In genomic region chr14:63212209-63212608, GRCh38 we compare ENCODE assay signal across 2 cellular contexts.
TF ChIP-seq lines count a peak whose summit lies in the region.

No MANE protein-coding gene starts in this region.

TF ChIP-seq in IMR-90, 13 proteins besides CTCF, POLR2A, EP300 and RAD21:
- no peak for TF ChIP-seq SMC3 (IDR thresholded peaks at IDR 0.05; ENCODE audit: low read depth, low read length)
- TF ChIP-seq RCOR1 (IDR thresholded peaks at IDR 0.05; ENCODE audit: insufficient replicate concordance, low read length) = no peak
- TF ChIP-seq CEBPB (IDR thresholded peaks at IDR 0.05; ENCODE audit: low read depth, low read length) = no peak
- TF ChIP-seq CHD1 (IDR thresholded peaks at IDR 0.05; ENCODE audit: low read depth, low read length) = no peak
- TF ChIP-seq MXI1 (IDR thresholded peaks at IDR 0.05; ENCODE audit: borderline replicate concordance, low read depth, low read length) = no peak
- TF ChIP-seq BHLHE40 (IDR thresholded peaks at IDR 0.05; ENCODE audit: low read depth, low read length) = no peak
- TF ChIP-seq ELK1 (IDR thresholded peaks at IDR 0.05; ENCODE audit: borderline replicate concordance, low read depth, low read length) = no peak
- no peak for TF ChIP-seq MAZ (IDR thresholded peaks at IDR 0.05; ENCODE audit: borderline replicate concordance, low read depth, low read length)
- no peak for TF ChIP-seq FOS (IDR thresholded peaks at IDR 0.05; ENCODE audit: low read depth, low read length)
- no peak for TF ChIP-seq NFE2L2 (IDR thresholded peaks at IDR 0.05; ENCODE audit: low read depth, low read length)
- TF ChIP-seq RFX5 (IDR thresholded peaks at IDR 0.05; ENCODE audit: low read depth, low read length) = no peak
- no peak for TF ChIP-seq MAFK (IDR thresholded peaks at IDR 0.05; ENCODE audit: low read depth, low read length)
- TF ChIP-seq USF2 (IDR thresholded peaks at IDR 0.05; ENCODE audit: low read depth, low read length) = no peak

TF ChIP-seq in endothelial cell of umbilical vein, 7 proteins besides CTCF, POLR2A, EP300 and RAD21:
- TF ChIP-seq GATA2 (IDR thresholded peaks at IDR 0.05; ENCODE audit: insufficient read depth, insufficient read length, low read depth, low read length) (no peak), JUN (IDR thresholded peaks at IDR 0.05; ENCODE audit: borderline replicate concordance, insufficient read depth, insufficient read length, low read depth) (no peak), MYC (IDR thresholded peaks at IDR 0.05; ENCODE audit: low read depth, low read length) (no peak), FOS (IDR thresholded peaks at IDR 0.05; ENCODE audit: borderline replicate concordance, insufficient read depth, low read length) (no peak), EZH2 (IDR thresholded peaks at IDR 0.05; ENCODE audit: borderline replicate concordance, low read depth, low read length, severe bottlenecking) (no peak), POLR2AphosphoS5 (IDR thresholded peaks at IDR 0.05; ENCODE audit: insufficient read depth, low read depth, low read length) (no peak), MAX (IDR thresholded peaks at IDR 0.05; ENCODE audit: insufficient read depth, insufficient read length) (no peak)
